Comparison of ENCODE assay signal across 20 cellular contexts in genomic region chr10:106615081-106615480, GRCh38.
DNase-seq lines count a peak whose midpoint lies in the region; ATAC-seq, FAIRE-seq and TF ChIP-seq lines count a peak whose summit lies in the region.
"Had no signal": no experiment of that assay in that cellular context is flagged by ENCODE, and none has a peak within 500 bp of the region (broad histone marks: within the 10 kb centered on the region; RNA-seq: fewer than 3 reads in every experiment).

No MANE protein-coding gene starts in this region.

- ATAC-seq in body of pancreas (no peak), aorta (ENCODE audit: low FRiP score) (no peak)
- no peak for ATAC-seq in activated naive CD4-positive, alpha-beta T cell treated with anti-CD3 and anti-CD28 coated beads, Interleukin-2, amount 50 U/mL, for 72 hours
- ATAC-seq: CD8-positive, alpha-beta T cell; left lobe of liver; sciatic nerve had no signal

- H3K27me3 ChIP-seq in H7 (ENCODE audit: control insufficient read depth, insufficient read depth, low read length) (peaks cover 41% of the 10 kb centered on the region), astrocyte (ENCODE audit: insufficient read depth, low read length) (no peaks in the 10 kb centered on the region), body of pancreas (no peaks in the 10 kb centered on the region), ascending aorta (no peaks in the 10 kb centered on the region), aorta (ENCODE audit: control insufficient read depth in 1 of 2, insufficient read depth in 2 of 2, low read length in 1 of 2) (no peaks in the 10 kb centered on the region)
- H3K27me3 ChIP-seq: uterus had no signal

- no peaks in the 10 kb centered on the region for H3K4me1 ChIP-seq in astrocyte (ENCODE audit: insufficient read depth, low read length)
- no peaks in the 10 kb centered on the region for H3K4me1 ChIP-seq in body of pancreas
- H3K4me1 ChIP-seq in ascending aorta = no peaks in the 10 kb centered on the region
- no peaks in the 10 kb centered on the region for H3K4me1 ChIP-seq in aorta (ENCODE audit: control insufficient read depth in 1 of 2, insufficient read depth in 2 of 2, low read length in 2 of 2)
- H3K4me1 ChIP-seq: uterus had no signal

- H3K27ac Mint-ChIP-seq in astrocyte (ENCODE audit: unreplicated experiment) = no peak overlapping the region
- H3K27ac Mint-ChIP-seq in activated naive CD4-positive, alpha-beta T cell treated with anti-CD3 and anti-CD28 coated beads, Interleukin-2, amount 50 U/mL, for 72 hours = no peak overlapping the region
- H3K27ac Mint-ChIP-seq: CD8-positive, alpha-beta T cell had no signal

- intact Hi-C loops in body of pancreas (cut with DNase I) (no loop called here), ascending aorta (cut with DNase I) (no loop called here), aorta (cut with DNase I) (no loop called here)

- H3K9ac ChIP-seq in astrocyte (ENCODE audit: low read length) = peak overlapping the region; percentile 43

- no peaks in the 10 kb centered on the region for H3K9me3 ChIP-seq in astrocyte (ENCODE audit: insufficient read depth, low read depth, low read length)
- H3K9me3 ChIP-seq in body of pancreas = no peaks in the 10 kb centered on the region
- no peaks in the 10 kb centered on the region for H3K9me3 ChIP-seq in ascending aorta
- H3K9me3 ChIP-seq in aorta (ENCODE audit: control insufficient read depth, low read length) = peaks cover 4% of the 10 kb centered on the region
- H3K9me3 ChIP-seq: uterus had no signal

- no peak overlapping the region for H3K4me3 ChIP-seq in H7 (ENCODE audit: insufficient read depth, low read depth, low read length)
- no peak overlapping the region for H3K4me3 ChIP-seq in astrocyte (ENCODE audit: insufficient read depth, low read depth, low read length)
- no peak overlapping the region for H3K4me3 ChIP-seq in fibroblast of villous mesenchyme (ENCODE audit: low read depth, low read length)
- H3K4me3 ChIP-seq in body of pancreas = no peak overlapping the region
- no peak overlapping the region for H3K4me3 ChIP-seq in ascending aorta
- H3K4me3 ChIP-seq in aorta (ENCODE audit: low read length in 2 of 2) = no peak overlapping the region
- H3K4me3 ChIP-seq: uterus had no signal

- FAIRE-seq in astrocyte (lab: Jason Lieb, UNC) = no peak

- no peaks in the 10 kb centered on the region for H3K36me3 ChIP-seq in H7 (replicated peaks; ENCODE audit: control insufficient read depth, insufficient read depth, low read length)
- H3K36me3 ChIP-seq in astrocyte (ENCODE audit: insufficient read depth, low read length) = no peaks in the 10 kb centered on the region
- no peaks in the 10 kb centered on the region for H3K36me3 ChIP-seq in body of pancreas (replicated peaks in 1 of 2; ENCODE audit: insufficient read depth in 1 of 2, low read depth in 2 of 2)
- no peaks in the 10 kb centered on the region for H3K36me3 ChIP-seq in ascending aorta
- no peaks in the 10 kb centered on the region for H3K36me3 ChIP-seq in aorta (ENCODE audit: control insufficient read depth in 1 of 2, insufficient read depth in 2 of 2, low read length in 1 of 2)
- H3K36me3 ChIP-seq: uterus had no signal

- no peaks in the 10 kb centered on the region for H4K20me1 ChIP-seq in astrocyte (ENCODE audit: insufficient read depth, low read length)

- no peak overlapping the region for H3K4me3 Mint-ChIP-seq in astrocyte (ENCODE audit: unreplicated experiment)
- H3K4me3 Mint-ChIP-seq: CD8-positive, alpha-beta T cell had no signal

- H3K9me3 Mint-ChIP-seq in astrocyte (ENCODE audit: unreplicated experiment) = no peaks in the 10 kb centered on the region
- H3K9me3 Mint-ChIP-seq in activated naive CD4-positive, alpha-beta T cell treated with anti-CD3 and anti-CD28 coated beads, Interleukin-2, amount 50 U/mL, for 72 hours = peaks cover 0 to 7% of the 10 kb centered on the region in 2 donors

- no peaks in the 10 kb centered on the region for H3K27me3 Mint-ChIP-seq in astrocyte (ENCODE audit: low read depth, unreplicated experiment)

- peak; percentile 76 for DNase-seq in A172 (ENCODE audit: low spot score)
- peak; percentile 16 for DNase-seq in H7
- peak; percentile 59 for DNase-seq in astrocyte (ENCODE audit: low read depth)
- DNase-seq in fibroblast of villous mesenchyme (ENCODE audit: low read depth) = peak; percentile 30
- DNase-seq in body of pancreas = no peak
- DNase-seq in activated naive CD4-positive, alpha-beta T cell treated with anti-CD3 and anti-CD28 coated beads, Interleukin-2, amount 50 U/mL, for 72 hours (ENCODE audit: low spot score in 2 of 2) = no peak
- no peak for DNase-seq in ascending aorta (ENCODE audit: low spot score in 2 of 2)
- no peak for DNase-seq in aorta
- DNase-seq: ACHN; activated CD4-positive, CD25-positive, alpha-beta regulatory T cell; amygdala; CD8-positive, alpha-beta T cell; cortex of kidney; DND-41; NCI-H187; SIG-M5; stimulated activated CD4-positive, alpha-beta T cell treated with anti-CD3 and anti-CD28 coated beads, Interleukin-2, amount 100 ng/mL, for 48 hours; uterus had no signal

- H3K36me3 Mint-ChIP-seq in astrocyte (ENCODE audit: low read depth, unreplicated experiment) = no peaks in the 10 kb centered on the region
- no peaks in the 10 kb centered on the region for H3K36me3 Mint-ChIP-seq in activated naive CD4-positive, alpha-beta T cell treated with anti-CD3 and anti-CD28 coated beads, Interleukin-2, amount 50 U/mL, for 72 hours
- H3K36me3 Mint-ChIP-seq: CD8-positive, alpha-beta T cell had no signal

- peaks cover 8% of the 10 kb centered on the region for H3K4me1 Mint-ChIP-seq in astrocyte (ENCODE audit: low read depth, unreplicated experiment)

- H3K79me2 ChIP-seq in astrocyte (ENCODE audit: insufficient read depth, low read length) = no peaks in the 10 kb centered on the region

- H3K27ac ChIP-seq in astrocyte (ENCODE audit: low read depth, low read length) = peak overlapping the region; percentile 51
- H3K27ac ChIP-seq in body of pancreas = no peak overlapping the region
- H3K27ac ChIP-seq in ascending aorta = no peak overlapping the region
- H3K27ac ChIP-seq in aorta (ENCODE audit: low read depth in 1 of 2, low read length in 2 of 2) = no peak overlapping the region
- H3K27ac ChIP-seq: uterus had no signal

- WGBS in body of pancreas, 2 donors = 6 to 9% methylated on average over 3 of the region's 3 CpGs
- WGBS in aorta, 2 donors = 3 to 5% methylated on average over 3 of the region's 3 CpGs

- no peak for TF ChIP-seq POLR2A in body of pancreas (IDR thresholded peaks at IDR 0.05)

- no peak overlapping the region for H2AFZ ChIP-seq in astrocyte (ENCODE audit: low read depth, low read length)

- TF ChIP-seq CTCF in astrocyte (IDR thresholded peaks at IDR 0.05; ENCODE audit: insufficient read depth, low read depth, low read length) (no peak), fibroblast of villous mesenchyme (IDR thresholded peaks at IDR 0.05; ENCODE audit: insufficient read depth, low read depth, low read length) (no peak), body of pancreas (IDR thresholded peaks at IDR 0.05) (no peak), ascending aorta (IDR thresholded peaks at IDR 0.05) (no peak)

- peak overlapping the region; percentile 37 for H3K4me2 ChIP-seq in astrocyte (ENCODE audit: low read length)

Comparison
In these comparisons a context has a peak if more than half of its experiments do, and no peak if none do; other contexts are left out.
1. DNase-seq: peak in A172 (single experiment), H7 (single experiment), astrocyte (single experiment) and fibroblast of villous mesenchyme (single experiment); none in body of pancreas (0 of 4), activated naive CD4-positive, alpha-beta T cell treated with anti-CD3 and anti-CD28 coated beads, Interleukin-2, amount 50 U/mL, for 72 hours (0 of 2), ascending aorta (0 of 2) and aorta (0 of 2).